Comparison of ENCODE assay signal across 25 cellular contexts in genomic region chr5:171992813-171993212, GRCh38. TPM values are rescaled to one million over a fixed set of nuclear protein-coding genes. Genes with fewer than 3 reads are reported as not detected.
A peak's percentile ranks its signal among the peaks of the same experiment; 100 is the strongest.
DNase-seq lines count a peak whose midpoint lies in the region; ATAC-seq, FAIRE-seq and TF ChIP-seq lines count a peak whose summit lies in the region.
"Had no signal": no experiment of that assay in that cellular context is flagged by ENCODE, and none has a peak within 500 bp of the region (broad histone marks: within the 10 kb centered on the region; RNA-seq: fewer than 3 reads in every experiment).

No MANE protein-coding gene starts in this region.

- H3K4me1 ChIP-seq in endodermal cell (ENCODE audit: control insufficient read depth, insufficient read depth, low read length), result peaks cover 10% of the 10 kb centered on the region
- H3K4me1 ChIP-seq: SJCRH30 had no signal

- H3K27ac Mint-ChIP-seq in activated naive CD8-positive, alpha-beta T cell, result peak overlapping the region; percentile 2
- no peak overlapping the region for H3K27ac Mint-ChIP-seq in activated naive CD8-positive, alpha-beta T cell treated with anti-CD3 and anti-CD28 coated beads, Interleukin-2, amount 50 U/mL, for 24 hours
- H3K27ac Mint-ChIP-seq in endodermal cell, result peak overlapping the region; percentile 9
- peak overlapping the region in 5 of 6 donors; percentile 37 to 96 (median 85) for H3K27ac Mint-ChIP-seq in naive B cell

- peaks cover 66% of the 10 kb centered on the region for H3K4me1 Mint-ChIP-seq in activated naive CD8-positive, alpha-beta T cell (ENCODE audit: low read depth)
- H3K4me1 Mint-ChIP-seq in activated naive CD8-positive, alpha-beta T cell treated with anti-CD3 and anti-CD28 coated beads, Interleukin-2, amount 50 U/mL, for 24 hours, result peaks cover 73% of the 10 kb centered on the region
- H3K4me1 Mint-ChIP-seq in endodermal cell (peaks cover 22% of the 10 kb centered on the region), naive B cell (peaks cover 60 to 91% (median 69%) of the 10 kb centered on the region in 3 donors)
- H3K4me1 Mint-ChIP-seq in activated T-cell treated with anti-CD3 and anti-CD28 coated beads, Interleukin-2, amount 50 U/mL, for 4 hours (ENCODE audit: low read depth), result peaks cover 60% of the 10 kb centered on the region

- 91 to 100% methylated on average over 1 to 2 of the region's 2 CpGs for WGBS in endodermal cell (ENCODE audit: insufficient coverage in 1 of 2, insufficient read length in 1 of 2), 2 experiments

- no peaks in the 10 kb centered on the region for H3K27me3 ChIP-seq in endodermal cell (ENCODE audit: control insufficient read depth, insufficient read depth, low read length, poor library complexity, severe bottlenecking)
- H3K27me3 ChIP-seq: BLaER1 treated with 17β-estradiol and CSF1 and Interleukin-3, amounts not matched to agents 10 nM and 100 nM; SJCRH30 had no signal

- no peak overlapping the region for H3K27ac ChIP-seq in endodermal cell (ENCODE audit: low read depth, low read length)
- H3K27ac ChIP-seq: 22Rv1; BLaER1 treated with 17β-estradiol and CSF1 and Interleukin-3, amounts not matched to agents 10 nM and 100 nM; SJCRH30 had no signal

- no peak for FAIRE-seq in urothelium cell line (lab: Jason Lieb, UNC)
- FAIRE-seq: RCC 7860 had no signal

- no peaks in the 10 kb centered on the region for H3K9me3 Mint-ChIP-seq in activated naive CD8-positive, alpha-beta T cell (ENCODE audit: low read depth)
- no peaks in the 10 kb centered on the region for H3K9me3 Mint-ChIP-seq in activated naive CD8-positive, alpha-beta T cell treated with anti-CD3 and anti-CD28 coated beads, Interleukin-2, amount 50 U/mL, for 24 hours
- H3K9me3 Mint-ChIP-seq in endodermal cell (no peaks in the 10 kb centered on the region), naive B cell (peaks cover 0 to 1% (median 0%) of the 10 kb centered on the region in 7 donors)
- no peaks in the 10 kb centered on the region for H3K9me3 Mint-ChIP-seq in activated T-cell treated with anti-CD3 and anti-CD28 coated beads, Interleukin-2, amount 50 U/mL, for 4 hours
- H3K9me3 Mint-ChIP-seq: CD4-positive, alpha-beta memory T cell had no signal

- no peak for ATAC-seq in activated naive CD8-positive, alpha-beta T cell treated with anti-CD3 and anti-CD28 coated beads, Interleukin-2, amount 50 U/mL, for 24 hours
- ATAC-seq in naive B cell (ENCODE audit: low read depth in 2 of 2) (no peak), HG02970 (IDR thresholded peaks at IDR 0.05; ENCODE audit: low FRiP score, unreplicated experiment) (no peak), GM18502 (IDR thresholded peaks at IDR 0.05; ENCODE audit: poor library complexity, unreplicated experiment) (no peak)
- ATAC-seq in activated T-cell treated with anti-CD3 and anti-CD28 coated beads, Interleukin-2, amount 50 U/mL, for 4 hours, result no peak

- no peak overlapping the region for H3K4me3 ChIP-seq in endodermal cell (ENCODE audit: low read length)
- H3K4me3 ChIP-seq: BLaER1 treated with 17β-estradiol and CSF1 and Interleukin-3, amounts not matched to agents 10 nM and 100 nM; HAP-1; SJCRH30 had no signal

- H3K27me3 Mint-ChIP-seq in activated naive CD8-positive, alpha-beta T cell, result no peaks in the 10 kb centered on the region
- H3K27me3 Mint-ChIP-seq in activated naive CD8-positive, alpha-beta T cell treated with anti-CD3 and anti-CD28 coated beads, Interleukin-2, amount 50 U/mL, for 24 hours, result no peaks in the 10 kb centered on the region
- H3K27me3 Mint-ChIP-seq in endodermal cell (ENCODE audit: insufficient read depth), result no peaks in the 10 kb centered on the region
- H3K27me3 Mint-ChIP-seq in naive B cell, result no peaks in the 10 kb centered on the region
- H3K27me3 Mint-ChIP-seq in activated T-cell treated with anti-CD3 and anti-CD28 coated beads, Interleukin-2, amount 50 U/mL, for 4 hours (ENCODE audit: low read depth), result no peaks in the 10 kb centered on the region
- H3K27me3 Mint-ChIP-seq: CD4-positive, alpha-beta memory T cell had no signal

- no peaks in the 10 kb centered on the region for H3K9me3 ChIP-seq in endodermal cell (ENCODE audit: control insufficient read depth, low read length)
- H3K9me3 ChIP-seq: Caco-2, HAP-1, SJCRH30 had no signal

- peaks cover 20% of the 10 kb centered on the region for H3K36me3 ChIP-seq in endodermal cell (ENCODE audit: control insufficient read depth, insufficient read depth, low read length)

- DNase-seq in activated naive CD8-positive, alpha-beta T cell treated with anti-CD3 and anti-CD28 coated beads, Interleukin-2, amount 50 U/mL, for 24 hours, result no peak
- no peak for DNase-seq in endodermal cell
- DNase-seq in naive B cell, result no peak
- no peak for DNase-seq in urothelium cell line (ENCODE audit: low spot score)
- no peak for DNase-seq in activated T-cell treated with anti-CD3 and anti-CD28 coated beads, Interleukin-2, amount 50 U/mL, for 4 hours
- DNase-seq: ACHN; Caco-2; CD4-positive, alpha-beta memory T cell; DMS 273 treated with DMSO at 0.1 percent for 48 hours; DMS79 treated with DMSO at 0.1 percent for 48 hours; KG1; NCI-H1092 treated with DMSO at 0.1 percent for 48 hours; NCI-H146; NCI-H2029 treated with DMSO at 0.1 percent for 48 hours; NCI-H2171; NCI-H524 treated with DMSO at 0.1 percent for 48 hours; NCI-H82; SJCRH30 had no signal

- H3K36me3 Mint-ChIP-seq in activated naive CD8-positive, alpha-beta T cell, result peaks cover 24% of the 10 kb centered on the region
- H3K36me3 Mint-ChIP-seq in activated naive CD8-positive, alpha-beta T cell treated with anti-CD3 and anti-CD28 coated beads, Interleukin-2, amount 50 U/mL, for 24 hours (ENCODE audit: low read depth), result peaks cover 65% of the 10 kb centered on the region
- H3K36me3 Mint-ChIP-seq in endodermal cell (ENCODE audit: low read depth), result peaks cover 29% of the 10 kb centered on the region
- H3K36me3 Mint-ChIP-seq in naive B cell, result peaks cover 8 to 14% of the 10 kb centered on the region in 2 donors
- H3K36me3 Mint-ChIP-seq in activated T-cell treated with anti-CD3 and anti-CD28 coated beads, Interleukin-2, amount 50 U/mL, for 4 hours (ENCODE audit: insufficient read depth), result peaks cover 36% of the 10 kb centered on the region

- no peak overlapping the region for H3K4me3 Mint-ChIP-seq in activated naive CD8-positive, alpha-beta T cell
- H3K4me3 Mint-ChIP-seq in activated naive CD8-positive, alpha-beta T cell treated with anti-CD3 and anti-CD28 coated beads, Interleukin-2, amount 50 U/mL, for 24 hours, result no peak overlapping the region
- H3K4me3 Mint-ChIP-seq in endodermal cell (no peak overlapping the region), naive B cell (peak overlapping the region in 3 of 8 donors; percentile 4 to 86 (median 62))
- H3K4me3 Mint-ChIP-seq in activated T-cell treated with anti-CD3 and anti-CD28 coated beads, Interleukin-2, amount 50 U/mL, for 4 hours, result no peak overlapping the region

- no peak overlapping the region for H3K9ac ChIP-seq in endodermal cell (ENCODE audit: extremely low read depth, low read length, poor library complexity, severe bottlenecking)
- H3K9ac ChIP-seq: BLaER1 treated with 17β-estradiol and CSF1 and Interleukin-3, amounts not matched to agents 10 nM and 100 nM had no signal

- no peak for TF ChIP-seq CTCF in endodermal cell (conservative IDR thresholded peaks at IDR 0.05)

RNA-seq across cellular contexts. Expression of gene FBXW11, which starts 13.6 kb away (rescaled TPM):
- total RNA-seq in endodermal cell, result 10 to 100 TPM; 42.2 to 49.4 TPM
- 55.1 TPM for polyA plus RNA-seq in endodermal cell (2013, experiment 1 of 2)
- polyA plus RNA-seq in endodermal cell (2013, experiment 2 of 2), result 51.1 TPM
- polyA plus RNA-seq in naive B cell (ENCODE audit: low read depth in 6 of 6), result 10 to 100 TPM; 35.9 to 48.0 (median 41.5) TPM
- 10 to 100 TPM; 46.0 to 47.9 (median 47.6) TPM for total RNA-seq in activated T-cell treated with anti-CD3 and anti-CD28 coated beads, Interleukin-2, amount 50 U/mL, for 4 hours
